Comparison of ENCODE assay signal across 9 cellular contexts in the genomic region with DNA sequence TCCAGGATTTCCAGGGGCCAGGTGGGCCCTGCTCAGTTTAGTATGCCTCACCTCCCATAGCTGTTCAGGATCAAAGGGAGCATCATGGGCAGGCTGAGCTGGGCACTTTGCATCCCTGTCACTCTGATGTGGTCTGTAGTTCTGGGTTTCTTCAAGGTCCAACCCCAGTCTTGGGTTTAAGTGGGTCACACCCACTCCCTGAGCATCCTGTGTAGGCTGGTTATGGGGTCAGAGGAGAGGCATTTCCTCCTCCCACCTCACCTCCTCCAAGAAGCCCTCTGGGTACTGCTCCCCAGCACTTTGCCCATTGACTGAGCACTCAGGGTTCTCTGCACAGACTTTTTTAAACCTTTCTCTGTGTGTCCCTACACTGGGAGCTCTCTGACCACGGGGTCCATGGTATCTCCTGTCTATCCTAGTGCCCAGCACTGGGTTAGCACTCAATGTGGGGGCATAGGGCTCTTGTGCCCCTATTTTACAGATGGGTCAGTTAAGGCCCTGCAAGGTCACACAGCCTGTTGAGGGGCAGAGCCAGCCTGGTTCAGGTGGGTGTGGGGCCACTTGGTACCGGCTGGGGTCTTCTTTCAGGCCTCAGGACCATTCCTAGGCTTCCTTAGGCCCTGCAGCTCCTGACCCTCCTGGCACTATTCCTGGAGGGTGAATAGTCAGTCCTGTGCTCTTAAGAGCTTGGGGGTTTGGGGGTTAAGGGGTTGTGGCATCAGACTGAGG. TPM values are rescaled to one million over a fixed set of nuclear protein-coding genes. Genes with fewer than 3 reads are reported as not detected.
DNase-seq lines count a peak whose midpoint lies in the region; ATAC-seq, FAIRE-seq and TF ChIP-seq lines count a peak whose summit lies in the region.
"Had no signal": no experiment of that assay in that cellular context is flagged by ENCODE, and none has a peak within 500 bp of the region (broad histone marks: within the 10 kb centered on the region; RNA-seq: fewer than 3 reads in every experiment).

No MANE protein-coding gene starts in this region.

- H3K9ac ChIP-seq in smooth muscle cell (ENCODE audit: low read depth), result peak overlapping the region; percentile 71

- FAIRE-seq in GM12892 (lab: Jason Lieb, UNC), result peak; percentile 68

- no peaks in the 10 kb centered on the region for H3K27me3 ChIP-seq in smooth muscle cell (ENCODE audit: low read depth)

- peaks cover 99% of the 10 kb centered on the region for H4K20me1 ChIP-seq in smooth muscle cell (ENCODE audit: low read depth)

- no peak overlapping the region for H2AFZ ChIP-seq in smooth muscle cell (ENCODE audit: low read depth)

- 82% methylated on average over 2 of the region's 2 CpGs for WGBS in smooth muscle cell (ENCODE audit: low lambda C conversion rate)

- TF ChIP-seq POLR2A in GM12892 (IDR thresholded peaks at IDR 0.05; ENCODE audit: low read depth, low read length), result no peak

- peaks cover 53% of the 10 kb centered on the region for H3K4me1 ChIP-seq in smooth muscle cell (ENCODE audit: low read depth)

- H3K9me3 ChIP-seq in smooth muscle cell (replicated peaks; ENCODE audit: low read depth), result no peaks in the 10 kb centered on the region

- H3K36me3 ChIP-seq in smooth muscle cell (ENCODE audit: low read depth), result no peaks in the 10 kb centered on the region

- no peak for TF ChIP-seq CTCF in RWPE1 (conservative IDR thresholded peaks at IDR 0.05; ENCODE audit: low read depth)
- no peak for TF ChIP-seq CTCF in fibroblast of mammary gland (conservative IDR thresholded peaks at IDR 0.05; ENCODE audit: control insufficient read depth, insufficient read depth, low read depth, low read length)
- no peak for TF ChIP-seq CTCF in smooth muscle cell (IDR thresholded peaks at IDR 0.05; ENCODE audit: borderline replicate concordance, insufficient read depth, poor library complexity, severe bottlenecking)

- peaks cover 20% of the 10 kb centered on the region for H3F3A ChIP-seq in smooth muscle cell (ENCODE audit: low read depth)

- peak overlapping the region; percentile 88 for H3K27ac ChIP-seq in RWPE1
- H3K27ac ChIP-seq in smooth muscle cell (ENCODE audit: low read depth), result peak overlapping the region; percentile 95

- peak overlapping the region; percentile 86 for H3K4me2 ChIP-seq in smooth muscle cell

- CTCF ChIA-PET in RWPE1 (lab: Yijun Ruan, JAX), result interaction anchor here (0.6 to 2.0 kb wide), 5 partner anchors 34 to 111 kb away, joined by 3 to 11 read pairs (median 3); no protein-coding TSS in a partner anchor

- H3K4me3 ChIP-seq in fibroblast of mammary gland (ENCODE audit: control insufficient read depth, low read depth, low read length) (no peak overlapping the region), smooth muscle cell (no peak overlapping the region)

- peaks cover 98% of the 10 kb centered on the region for H3K79me2 ChIP-seq in smooth muscle cell (ENCODE audit: low read depth)

- DNase-seq in GM12892 (ENCODE audit: insufficient read length), result no peak
- DNase-seq in RWPE1 (ENCODE audit: low spot score), result no peak
- peak; percentile 41 for DNase-seq in fibroblast of mammary gland (ENCODE audit: low read depth)
- no peak for DNase-seq in smooth muscle cell (lab: John Stamatoyannopoulos, UW; ENCODE audit: unreplicated experiment)
- DNase-seq in NCI-H2029 (lab: John Stamatoyannopoulos, UW), result no peak
- no peak for DNase-seq in DMS153 treated with DMSO at 0.1 percent for 48 hours (lab: John Stamatoyannopoulos, UW; ENCODE audit: unreplicated experiment)
- DNase-seq in NCI-H2081 (lab: John Stamatoyannopoulos, UW), result no peak
- DNase-seq: posterior cingulate gyrus had no signal

- POLR2A ChIA-PET in RWPE1 (lab: Yijun Ruan, JAX; ENCODE audit: low non-redundant PET), result no interaction called here

- no peak for ATAC-seq in GM19328 (IDR thresholded peaks at IDR 0.05; ENCODE audit: unreplicated experiment)

RNA-seq across cellular contexts. Expression of a gene that starts 19.0 kb away (rescaled TPM):
- polyA plus RNA-seq in GM12892 (2012; ENCODE audit: missing spikeins), result 22.4 TPM
- 85.5 and 103 TPM in 2 replicates for total RNA-seq in smooth muscle cell
- 139 and 175 TPM in 2 replicates for polyA plus RNA-seq in smooth muscle cell
